Comparison of ENCODE assay signal across 10 cellular contexts in genomic region chr2:218745559-218746469, GRCh38. TPM values are rescaled to one million over a fixed set of nuclear protein-coding genes. Genes with fewer than 3 reads are reported as not detected.
DNase-seq lines count a peak whose midpoint lies in the region; ATAC-seq and TF ChIP-seq lines count a peak whose summit lies in the region.
"Had no signal": no experiment of that assay in that cellular context is flagged by ENCODE, and none has a peak within 500 bp of the region (broad histone marks: within the 10 kb centered on the region; RNA-seq: fewer than 3 reads in every experiment).

No MANE protein-coding gene starts in this region.

- CTCF ChIA-PET in MCF 10A (lab: Yijun Ruan, JAX): interaction anchor here (0.5 to 2.7 kb wide), 8 partner anchors 11 to 550 kb away, joined by 3 to 10 read pairs (median 4); no protein-coding TSS in a partner anchor
- CTCF ChIA-PET in CD8-positive, alpha-beta memory T cell (lab: Charles Lee): no interaction called here

- H3K27ac Mint-ChIP-seq in MCF 10A (ENCODE audit: low read depth, unreplicated experiment): peak overlapping the region; percentile 21
- no peak overlapping the region for H3K27ac Mint-ChIP-seq in CD8-positive, alpha-beta memory T cell

- no peaks in the 10 kb centered on the region for H3K4me1 Mint-ChIP-seq in MCF 10A (ENCODE audit: insufficient read depth, unreplicated experiment)
- H3K4me1 Mint-ChIP-seq in CD8-positive, alpha-beta memory T cell: no peaks in the 10 kb centered on the region

- H3K36me3 ChIP-seq in CD8-positive, alpha-beta memory T cell (ENCODE audit: insufficient read depth, low read length): peaks cover 26% of the 10 kb centered on the region

- H3K4me3 Mint-ChIP-seq in MCF 10A (ENCODE audit: unreplicated experiment): no peak overlapping the region
- H3K4me3 Mint-ChIP-seq in CD8-positive, alpha-beta memory T cell: no peak overlapping the region

- H3K36me3 Mint-ChIP-seq in MCF 10A (ENCODE audit: insufficient read depth, unreplicated experiment): peaks cover 78% of the 10 kb centered on the region
- H3K36me3 Mint-ChIP-seq in CD8-positive, alpha-beta memory T cell: peaks cover 17 to 87% (median 31%) of the 10 kb centered on the region in 3 donors

- DNase-seq in HuH-7.5 (ENCODE audit: low spot score) (peak; percentile 28), MCF 10A (ENCODE audit: unreplicated experiment) (peak; percentile 8), right cardiac atrium (peak; percentile 86 to 94 (median 89)), skeletal muscle cell (ENCODE audit: low read depth) (peak; percentile 24), GM19238 (ENCODE audit: insufficient read length, low spot score) (no peak)
- DNase-seq in CD8-positive, alpha-beta memory T cell: no peak
- DNase-seq: activated CD4-positive, alpha-beta T cell treated with anti-CD3 and anti-CD28 coated beads, Interleukin-2, amount 50 U/mL, for 1 hour; stimulated activated naive CD8-positive, alpha-beta T cell treated with anti-CD3 and anti-CD28 coated beads, Interleukin-15, Interleukin-2, amounts not matched to agents 100 U/mL and 50 U/mL, for 24 hours had no signal

- H3K4me1 ChIP-seq in right cardiac atrium (ENCODE audit: control insufficient read depth, insufficient read depth, low read length): peaks cover 4% of the 10 kb centered on the region
- no peaks in the 10 kb centered on the region for H3K4me1 ChIP-seq in CD8-positive, alpha-beta memory T cell (ENCODE audit: insufficient read depth, low read length)

- no peaks in the 10 kb centered on the region for H3K27me3 ChIP-seq in right cardiac atrium (ENCODE audit: control insufficient read depth, insufficient read depth)
- no peaks in the 10 kb centered on the region for H3K27me3 ChIP-seq in CD8-positive, alpha-beta memory T cell (ENCODE audit: insufficient read depth, low read length, poor library complexity, severe bottlenecking)

- H3K9me3 ChIP-seq in right cardiac atrium (ENCODE audit: control insufficient read depth, low read length): no peaks in the 10 kb centered on the region
- H3K9me3 ChIP-seq in CD8-positive, alpha-beta memory T cell (ENCODE audit: low read length): no peaks in the 10 kb centered on the region

- H3K27me3 Mint-ChIP-seq in MCF 10A (ENCODE audit: insufficient read depth, unreplicated experiment): no peaks in the 10 kb centered on the region
- no peaks in the 10 kb centered on the region for H3K27me3 Mint-ChIP-seq in CD8-positive, alpha-beta memory T cell

- H3K27ac ChIP-seq in right cardiac atrium (ENCODE audit: low read length): peak overlapping the region; percentile 90
- no peak overlapping the region for H3K27ac ChIP-seq in CD8-positive, alpha-beta memory T cell (ENCODE audit: low read depth, low read length)

- no peak for TF ChIP-seq CTCF in MCF 10A (IDR thresholded peaks at IDR 0.05; ENCODE audit: unreplicated experiment)

- H3K4me3 ChIP-seq in right cardiac atrium (ENCODE audit: low read length): no peak overlapping the region
- H3K4me3 ChIP-seq in skeletal muscle cell (ENCODE audit: low read depth, low read length): no peak overlapping the region
- H3K4me3 ChIP-seq in CD8-positive, alpha-beta memory T cell (ENCODE audit: low read length): no peak overlapping the region

- BruUV-seq in MCF 10A (replicated peaks; lab: Mats Ljungman, UMichigan): no TSS peak

- POLR2A ChIA-PET in MCF 10A (lab: Yijun Ruan, JAX): interaction anchor here (0.6 kb wide), 1 partner anchor 71 kb away, joined by 4 read pairs; no protein-coding TSS in a partner anchor
- POLR2A ChIA-PET in CD8-positive, alpha-beta memory T cell (lab: Charles Lee): no interaction called here

- ATAC-seq in right cardiac atrium (peak; percentile 96 to 98), HG03039 (IDR thresholded peaks at IDR 0.05; ENCODE audit: unreplicated experiment) (no peak), GM19395 (IDR thresholded peaks at IDR 0.05; ENCODE audit: unreplicated experiment) (no peak)
- ATAC-seq: stimulated activated naive CD8-positive, alpha-beta T cell treated with anti-CD3 and anti-CD28 coated beads, Interleukin-15, Interleukin-2, amounts not matched to agents 100 U/mL and 50 U/mL, for 24 hours had no signal

- no peaks in the 10 kb centered on the region for H3K9me3 Mint-ChIP-seq in MCF 10A (ENCODE audit: unreplicated experiment)
- no peaks in the 10 kb centered on the region for H3K9me3 Mint-ChIP-seq in CD8-positive, alpha-beta memory T cell

- intact Hi-C loops in MCF 10A (cut with micrococcal nuclease): no loop called here
- intact Hi-C loops in right cardiac atrium (cut with DNase I): no loop called here

- WGBS in right cardiac atrium: 66% methylated on average over 10 of the region's 10 CpGs

RNA-seq across cellular contexts. Expression of gene TTLL4, which starts 35.2 kb away (rescaled TPM):
- total RNA-seq in MCF 10A (2022) (33.6 and 38.2 TPM in 2 replicates), right cardiac atrium (10 to 100 TPM in 1 of 4 donors, 1 to 10 TPM in 3; 5.7 to 15.8 (median 8.3) TPM)
- 5.4 TPM for polyA plus RNA-seq in right cardiac atrium
- 10 to 100 TPM; 42.0 to 44.2 TPM for total RNA-seq in CD8-positive, alpha-beta memory T cell
- polyA plus RNA-seq in CD8-positive, alpha-beta memory T cell: 7.1 TPM

RNA-seq across cellular contexts. Expression of gene CYP27A1, which starts 36.1 kb away (rescaled TPM):
- total RNA-seq in MCF 10A (2022): 0.12 TPM in 1 of 2 replicates, not detected in the other
- total RNA-seq in right cardiac atrium: 10 to 100 TPM; 15.0 to 20.2 (median 16.3) TPM
- polyA plus RNA-seq in right cardiac atrium: 14.0 TPM
- 1 to 10 TPM; 1.2 TPM for total RNA-seq in CD8-positive, alpha-beta memory T cell
- not detected for polyA plus RNA-seq in CD8-positive, alpha-beta memory T cell

Comparison
In these comparisons a context has a peak if more than half of its experiments do, and no peak if none do; other contexts are left out.
1. DNase-seq: peak in HuH-7.5 (single experiment), MCF 10A (single experiment), right cardiac atrium (3 of 3) and skeletal muscle cell (single experiment); none in CD8-positive, alpha-beta memory T cell (0 of 5) and GM19238 (single experiment).
2. ATAC-seq: peak in right cardiac atrium (2 of 2); none in HG03039 (single experiment) and GM19395 (single experiment).
3. RNA of gene CYP27A1, which starts 36.1 kb away (total RNA-seq): 15.0 to 20.2 TPM in right cardiac atrium; 1.2 TPM in CD8-positive, alpha-beta memory T cell and 0.12 TPM in MCF 10A; every median in the first group is over 4 times any median in the second.